In the genomic region with DNA sequence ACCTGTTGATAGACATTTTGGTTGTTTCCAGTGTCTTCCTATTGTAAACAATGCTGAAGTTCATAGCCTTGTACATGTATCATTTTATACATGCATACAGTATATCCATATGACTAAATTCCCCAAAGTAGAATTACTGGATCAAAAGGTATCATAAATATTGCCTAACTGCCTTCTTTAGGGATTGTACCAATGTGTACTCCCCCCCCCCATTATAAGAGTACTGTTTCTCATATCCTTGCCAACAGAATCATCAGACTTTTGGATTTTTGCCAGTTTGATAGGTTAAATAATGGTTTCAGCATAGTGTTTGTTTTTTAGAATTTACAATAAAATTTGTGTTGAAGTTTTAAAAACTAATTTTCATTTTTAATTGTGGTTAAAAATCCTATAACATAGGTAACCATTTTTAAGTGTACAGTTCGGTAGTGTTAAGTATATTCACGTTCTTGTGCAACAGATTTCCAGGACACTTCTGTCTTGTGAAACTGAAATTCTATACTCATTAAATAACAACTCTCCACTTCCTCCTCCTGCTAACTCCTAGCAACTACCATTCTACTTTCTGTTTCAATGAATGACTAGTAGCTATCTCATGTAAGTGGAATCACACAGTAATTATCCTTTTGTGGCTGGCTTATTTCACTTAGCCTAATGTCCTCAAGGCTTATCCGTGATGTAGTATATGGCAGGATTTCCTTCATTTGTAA, we compare ENCODE assay signal across 8 cellular contexts. TPM values are rescaled to one million over a fixed set of nuclear protein-coding genes. Genes with fewer than 3 reads are reported as not detected.
A peak's percentile ranks its signal among the peaks of the same experiment; 100 is the strongest.
DNase-seq lines count a peak whose midpoint lies in the region; ATAC-seq lines count a peak whose summit lies in the region.

No MANE protein-coding gene starts in this region.

- in situ Hi-C loops in KBM-7 (cut with MboI; ENCODE audit: low pct_unique_long_range_greater_than_20kb, low sequenced_read_pairs), result no loop called here

- DNase-seq in KBM-7 (peak; percentile 75), RPMI7951 (ENCODE audit: low read depth) (peak; percentile 84), iris pigment epithelial cell (ENCODE audit: low read depth) (peak; percentile 93), dedifferentiated amniotic fluid mesenchymal stem cell (ENCODE audit: extremely low spot score) (no peak), AG08396 (ENCODE audit: low spot score) (no peak)
- no peak for DNase-seq in activated CD8-positive, alpha-beta memory T cell treated with anti-CD3 and anti-CD28 coated beads, Interleukin-2, amount 50 U/mL, for 4 hours

- ATAC-seq in GM18498 (IDR thresholded peaks at IDR 0.05; ENCODE audit: unreplicated experiment), result peak; percentile 98
- ATAC-seq in GM21723 (IDR thresholded peaks at IDR 0.05; ENCODE audit: unreplicated experiment), result peak; percentile 99

RNA-seq across cellular contexts. Expression of gene MAP3K13, which starts 30.8 kb away (rescaled TPM):
- 31.0 and 33.1 TPM in 2 replicates for total RNA-seq in RPMI7951 (2014; rRNA removed; shearing (Covaris generic))

Comparison
In these comparisons a context has a peak if more than half of its experiments do, and no peak if none do; other contexts are left out.
1. DNase-seq: peak in KBM-7 (single experiment), RPMI7951 (single experiment) and iris pigment epithelial cell (single experiment); none in dedifferentiated amniotic fluid mesenchymal stem cell (single experiment), AG08396 (single experiment) and activated CD8-positive, alpha-beta memory T cell treated with anti-CD3 and anti-CD28 coated beads, Interleukin-2, amount 50 U/mL, for 4 hours (single experiment).